ENCODE assay signal across 8 cellular contexts in the genomic region with DNA sequence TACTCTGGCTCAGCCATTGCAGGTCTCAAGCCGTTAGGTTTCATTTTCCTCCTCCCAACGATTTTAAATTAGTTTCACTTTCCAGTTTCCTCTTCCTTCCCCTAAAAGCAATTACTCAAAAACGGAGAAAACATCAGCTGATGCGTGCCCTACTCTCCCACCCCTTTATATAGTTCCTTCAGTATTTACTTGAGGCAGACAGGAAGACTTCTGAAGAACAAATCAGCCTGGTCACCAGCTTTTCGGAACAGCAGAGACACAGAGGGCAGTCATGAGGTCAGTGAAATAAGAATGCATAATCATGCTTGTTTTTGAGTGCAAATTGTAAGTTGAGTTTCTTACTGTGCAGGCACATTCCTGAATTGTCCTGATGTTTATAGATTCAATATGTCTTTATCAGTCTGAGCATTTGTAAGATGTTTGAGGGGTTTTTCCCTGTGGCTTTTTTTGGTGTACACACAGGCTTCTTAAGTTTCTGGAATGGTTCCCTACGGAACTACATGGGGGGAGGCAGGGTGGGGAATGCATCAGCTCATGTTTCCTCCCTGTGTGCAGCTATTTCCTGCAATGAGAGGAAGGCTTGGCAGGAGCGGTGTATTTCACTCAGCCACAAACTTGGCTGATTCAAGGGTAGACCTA. TPM values are rescaled to one million over a fixed set of nuclear protein-coding genes. Genes with fewer than 3 reads are reported as not detected.
DNase-seq lines count a peak whose midpoint lies in the region; ATAC-seq and TF ChIP-seq lines count a peak whose summit lies in the region.

A gene with protein sequence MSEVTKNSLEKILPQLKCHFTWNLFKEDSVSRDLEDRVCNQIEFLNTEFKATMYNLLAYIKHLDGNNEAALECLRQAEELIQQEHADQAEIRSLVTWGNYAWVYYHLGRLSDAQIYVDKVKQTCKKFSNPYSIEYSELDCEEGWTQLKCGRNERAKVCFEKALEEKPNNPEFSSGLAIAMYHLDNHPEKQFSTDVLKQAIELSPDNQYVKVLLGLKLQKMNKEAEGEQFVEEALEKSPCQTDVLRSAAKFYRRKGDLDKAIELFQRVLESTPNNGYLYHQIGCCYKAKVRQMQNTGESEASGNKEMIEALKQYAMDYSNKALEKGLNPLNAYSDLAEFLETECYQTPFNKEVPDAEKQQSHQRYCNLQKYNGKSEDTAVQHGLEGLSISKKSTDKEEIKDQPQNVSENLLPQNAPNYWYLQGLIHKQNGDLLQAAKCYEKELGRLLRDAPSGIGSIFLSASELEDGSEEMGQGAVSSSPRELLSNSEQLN (plus strand): TSS at position 195 of the 639 bp plus-strand sequence. CDS start 77 bp downstream, at position 272.

- CTCF ChIA-PET in activated naive CD4-positive, alpha-beta T cell treated with anti-CD3 and anti-CD28 coated beads for 36 hours (lab: Charles Lee) = interaction anchor here (2.1 kb wide), 1 partner anchor 41 kb away, joined by 5 read pairs; no protein-coding TSS in a partner anchor

- intact Hi-C loops in activated naive CD4-positive, alpha-beta T cell treated with anti-CD3 and anti-CD28 coated beads for 36 hours (cut with micrococcal nuclease) = loop anchor here (1.0 kb wide), 1 partner anchor 27 kb away; no protein-coding TSS in a partner anchor
- intact Hi-C loops in esophagus squamous epithelium (cut with DNase I) = no loop called here

- TF ChIP-seq CTCF in VCaP (conservative IDR thresholded peaks at IDR 0.05) (no peak), esophagus squamous epithelium (IDR thresholded peaks at IDR 0.05) (no peak)

- peak within 1 kb of the TSS; percentile 64 for H3K4me2 ChIP-seq in Karpas-422 (ENCODE audit: low read depth, low read length, poor library complexity, severe bottlenecking)

- H3K4me3 ChIP-seq in Karpas-422 (ENCODE audit: low read length) = peak within 1 kb of the TSS; percentile 56; the same call in 1 of the 2 replicates
- H3K4me3 ChIP-seq in esophagus squamous epithelium = peak within 1 kb of the TSS; percentile 23 to 68 (median 48)
- peak within 1 kb of the TSS; percentile 24 to 85 for H3K4me3 ChIP-seq in muscle layer of colon (ENCODE audit: low read depth in 1 of 2, low read length in 2 of 2)

- no peaks in the 10 kb centered on the region for H3K36me3 ChIP-seq in Karpas-422 (ENCODE audit: insufficient read depth, low read length)
- no peaks in the 10 kb centered on the region for H3K36me3 ChIP-seq in esophagus squamous epithelium
- no peaks in the 10 kb centered on the region for H3K36me3 ChIP-seq in muscle layer of colon (ENCODE audit: insufficient read depth, low read length)

- H4K20me1 ChIP-seq in Karpas-422 (ENCODE audit: insufficient read depth, low read depth, low read length) = no peaks in the 10 kb centered on the region

- no peak for TF ChIP-seq POLR2A in esophagus squamous epithelium (IDR thresholded peaks at IDR 0.05)

- H3K9me3 ChIP-seq in Karpas-422 (ENCODE audit: low read length) (no peaks in the 10 kb centered on the region), esophagus squamous epithelium (no peaks in the 10 kb centered on the region), muscle layer of colon (ENCODE audit: low read length) (no peaks in the 10 kb centered on the region)

- no peak within 1 kb of the TSS for H3K27ac ChIP-seq in Karpas-422 (ENCODE audit: low read length)
- peak within 1 kb of the TSS; percentile 79 for H3K27ac ChIP-seq in VCaP
- peak within 1 kb of the TSS; percentile 68 to 90 (median 84) for H3K27ac ChIP-seq in esophagus squamous epithelium
- peak within 1 kb of the TSS; percentile 88 for H3K27ac ChIP-seq in muscle layer of colon (ENCODE audit: low read depth, low read length)

- H3K4me1 ChIP-seq in Karpas-422 (ENCODE audit: low read length) (peaks cover 17% of the 10 kb centered on the region), esophagus squamous epithelium (peaks cover 13 to 55% (median 26%) of the 10 kb centered on the region in 3 donors), muscle layer of colon (ENCODE audit: insufficient read depth, low read length) (peaks cover 37% of the 10 kb centered on the region)

- no peaks in the 10 kb centered on the region for H3K9me2 ChIP-seq in Karpas-422 (replicated peaks; ENCODE audit: insufficient read depth, low read length)

- H3K4me1 Mint-ChIP-seq in activated naive CD4-positive, alpha-beta T cell treated with anti-CD3 and anti-CD28 coated beads for 36 hours (ENCODE audit: low read depth) = peaks cover 39% of the 10 kb centered on the region

- no peaks in the 10 kb centered on the region for H3K27me3 ChIP-seq in Karpas-422 (ENCODE audit: low read length)
- H3K27me3 ChIP-seq in esophagus squamous epithelium = no peaks in the 10 kb centered on the region
- no peaks in the 10 kb centered on the region for H3K27me3 ChIP-seq in muscle layer of colon (ENCODE audit: control insufficient read depth in 1 of 2, insufficient read depth in 2 of 2, low read length in 2 of 2)

- no peaks in the 10 kb centered on the region for H3K79me2 ChIP-seq in Karpas-422 (ENCODE audit: low read length)

- H2AFZ ChIP-seq in Karpas-422 (ENCODE audit: low read length) = peak within 1 kb of the TSS; percentile 35

- H3K27me3 Mint-ChIP-seq in activated naive CD4-positive, alpha-beta T cell treated with anti-CD3 and anti-CD28 coated beads for 36 hours (ENCODE audit: low read depth) = peaks cover 2% of the 10 kb centered on the region

- DNase-seq in activated naive CD4-positive, alpha-beta T cell treated with anti-CD3 and anti-CD28 coated beads for 36 hours = peak; percentile 39
- DNase-seq in activated naive CD4-positive, alpha-beta T cell treated with Interleukin-2 at 50 U/mL for 16 hours = no peak
- DNase-seq in Karpas-422 (no peak), esophagus squamous epithelium (lab: John Stamatoyannopoulos, UW) (no peak), ureter (ENCODE audit: low spot score) (peak; percentile 67)

- H3K27ac Mint-ChIP-seq in activated naive CD4-positive, alpha-beta T cell treated with anti-CD3 and anti-CD28 coated beads for 36 hours = peak within 1 kb of the TSS; percentile 17

- ATAC-seq in GM18519 (IDR thresholded peaks at IDR 0.05; ENCODE audit: low FRiP score, unreplicated experiment) = no peak

- H3K36me3 Mint-ChIP-seq in activated naive CD4-positive, alpha-beta T cell treated with anti-CD3 and anti-CD28 coated beads for 36 hours (ENCODE audit: low read depth) = no peaks in the 10 kb centered on the region

- H3K9ac ChIP-seq in Karpas-422 (ENCODE audit: low read length) (peak within 1 kb of the TSS; percentile 47), muscle layer of colon (ENCODE audit: low read length) (peak within 1 kb of the TSS; percentile 47)

- H3K9me3 Mint-ChIP-seq in activated naive CD4-positive, alpha-beta T cell treated with anti-CD3 and anti-CD28 coated beads for 36 hours = no peaks in the 10 kb centered on the region

- 0 to 1% methylated on average over 7 of the region's 7 CpGs for WGBS in esophagus squamous epithelium, 2 donors

- peak within 1 kb of the TSS; percentile 67 for H3K4me3 Mint-ChIP-seq in activated naive CD4-positive, alpha-beta T cell treated with anti-CD3 and anti-CD28 coated beads for 36 hours

RNA-seq across cellular contexts. Expression of the gene that starts here (rescaled TPM):
- 10 to 100 TPM; 13.9 to 14.4 TPM for total RNA-seq in activated naive CD4-positive, alpha-beta T cell treated with anti-CD3 and anti-CD28 coated beads for 36 hours
- 1.0 and 1.4 TPM in 2 replicates for total RNA-seq in Karpas-422 (2014; rRNA removed; shearing (Covaris generic); ENCODE audit: low replicate concordance)
- total RNA-seq in esophagus squamous epithelium (10 to 100 TPM in 1 of 4 donors, 1 to 10 TPM in 3; 1.0 to 14.6 (median 4.2) TPM), ureter (10.2 TPM)

Comparison
In these comparisons a context has a peak if more than half of its experiments do, and no peak if none do; other contexts are left out.
1. DNase-seq: peak in activated naive CD4-positive, alpha-beta T cell treated with anti-CD3 and anti-CD28 coated beads for 36 hours (single experiment) and ureter (single experiment); none in activated naive CD4-positive, alpha-beta T cell treated with Interleukin-2 at 50 U/mL for 16 hours (single experiment), Karpas-422 (single experiment) and esophagus squamous epithelium (single experiment).
2. Peak in every context shown above with its lines, with median percentiles within 50 percentile points of each other: H3K4me3 ChIP-seq.